In the genomic region with DNA sequence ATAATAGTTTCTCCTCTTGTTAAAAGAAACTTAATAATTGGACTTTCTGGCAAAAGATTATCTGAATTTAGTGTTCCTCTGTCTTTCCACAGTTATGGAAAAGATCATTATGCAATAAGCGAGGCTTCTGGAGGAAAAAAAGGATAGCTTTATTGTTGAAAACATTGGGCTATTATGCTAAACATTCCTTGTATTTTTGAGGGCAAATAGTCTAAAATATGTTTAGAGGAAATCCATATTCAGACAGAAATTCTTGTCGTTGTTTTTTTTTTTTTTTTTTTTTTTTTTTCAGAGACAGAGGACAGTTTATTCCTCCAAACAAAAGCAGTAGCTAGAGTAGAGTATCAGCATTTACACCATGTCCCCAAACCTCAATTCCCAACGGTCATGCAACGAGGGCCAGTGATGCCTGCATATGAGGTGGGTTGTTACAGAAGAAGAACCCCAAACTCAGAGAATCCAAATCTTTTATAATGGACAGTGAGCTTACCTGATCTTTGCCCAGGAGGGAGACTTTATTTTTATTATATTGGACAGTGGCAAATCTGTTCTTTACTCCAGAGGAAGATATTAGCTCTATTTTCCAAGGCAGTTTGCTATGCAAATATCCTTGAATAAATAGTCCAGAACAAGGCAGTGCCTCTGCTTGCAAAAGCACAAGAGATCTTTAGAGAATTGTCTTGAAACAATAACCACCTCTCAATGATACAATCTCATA, we compare ENCODE assay signal across 21 cellular contexts. TPM values are rescaled to one million over a fixed set of nuclear protein-coding genes. Genes with fewer than 3 reads are reported as not detected.
DNase-seq lines count a peak whose midpoint lies in the region; ATAC-seq and TF ChIP-seq lines count a peak whose summit lies in the region.
"Had no signal": no experiment of that assay in that cellular context is flagged by ENCODE, and none has a peak within 500 bp of the region (broad histone marks: within the 10 kb centered on the region; RNA-seq: fewer than 3 reads in every experiment).

No MANE protein-coding gene starts in this region.

- no peaks in the 10 kb centered on the region for H3K9me3 ChIP-seq in tibial nerve
- H3K9me3 ChIP-seq in CD8-positive, alpha-beta memory T cell (ENCODE audit: low read length), result no peaks in the 10 kb centered on the region
- H3K9me3 ChIP-seq: SK-N-SH had no signal

- TF ChIP-seq CTCF in neural crest cell (conservative IDR thresholded peaks at IDR 0.05) (no peak), tibial nerve (IDR thresholded peaks at IDR 0.05) (no peak)

- 29 to 31% methylated on average over 4 of the region's 4 CpGs for WGBS in tibial nerve, 2 donors

- intact Hi-C loops in dendritic cell treated with granulocyte-macrophage colony-stimulating factor and Interleukin-4, amounts not matched to agents 40 ng/mL and 50 ng/mL, for 4 days (cut with micrococcal nuclease), result no loop called here

- peak overlapping the region; percentile 46 to 85 (median 63) for H3K27ac ChIP-seq in tibial nerve
- H3K27ac ChIP-seq in CD8-positive, alpha-beta memory T cell (ENCODE audit: low read depth, low read length), result no peak overlapping the region
- H3K27ac ChIP-seq: GM23248 had no signal

- H3K36me3 ChIP-seq in tibial nerve, result no peaks in the 10 kb centered on the region
- no peaks in the 10 kb centered on the region for H3K36me3 ChIP-seq in CD8-positive, alpha-beta memory T cell (ENCODE audit: insufficient read depth, low read length)

- DNase-seq in NCI-H526 (lab: John Stamatoyannopoulos, UW) (peak; percentile 70 to 79), neural crest cell (ENCODE audit: low read depth, low spot score) (no peak), tibial nerve (ENCODE audit: low spot score in 2 of 2) (no peak)
- no peak for DNase-seq in CD8-positive, alpha-beta memory T cell
- DNase-seq: activated CD4-positive, alpha-beta T cell treated with anti-CD3 and anti-CD28 coated beads for 48 hours; activated naive CD4-positive, alpha-beta T cell treated with Interleukin-2 at 50 U/mL for 16 hours; activated T-cell treated with anti-CD3 and anti-CD28 coated beads, Interleukin-2, amount 50 U/mL, for 4 hours; amniotic stem cell; cortex of kidney; kidney; NCI-H146; NCI-H510A; SK-N-SH; stimulated activated CD4-positive, alpha-beta T cell treated with anti-CD3 and anti-CD28 coated beads, Interleukin-2, amount 100 ng/mL, for 24 hours; T-helper 17 cell had no signal

- no peak for TF ChIP-seq POLR2A in tibial nerve (IDR thresholded peaks at IDR 0.05)

- no peaks in the 10 kb centered on the region for H3K27me3 Mint-ChIP-seq in dendritic cell treated with granulocyte-macrophage colony-stimulating factor and Interleukin-4, amounts not matched to agents 40 ng/mL and 50 ng/mL, for 4 days
- no peaks in the 10 kb centered on the region for H3K27me3 Mint-ChIP-seq in neural crest cell (ENCODE audit: low read depth)
- peaks cover 0 to 1% of the 10 kb centered on the region in 2 donors for H3K27me3 Mint-ChIP-seq in CD8-positive, alpha-beta memory T cell
- H3K27me3 Mint-ChIP-seq: T-helper 17 cell had no signal

- ATAC-seq in HG03025 (IDR thresholded peaks at IDR 0.05; ENCODE audit: low FRiP score, unreplicated experiment), result no peak
- ATAC-seq in GM21619 (IDR thresholded peaks at IDR 0.05; ENCODE audit: unreplicated experiment), result no peak
- ATAC-seq: activated T-cell treated with anti-CD3 and anti-CD28 coated beads, Interleukin-2, amount 50 U/mL, for 4 hours; stimulated activated effector memory CD8-positive, alpha-beta T cell treated with anti-CD3 and anti-CD28 coated beads, Interleukin-12 subunit alpha, Interleukin-12 subunit beta, amount 100 ng/mL, for 72 hours; T-helper 17 cell had no signal

- CTCF ChIA-PET in CD8-positive, alpha-beta memory T cell (lab: Charles Lee), result interaction anchor here (2.6 kb wide), 1 partner anchor 8 kb away, joined by 11 read pairs; no protein-coding TSS in a partner anchor

- H3K4me1 Mint-ChIP-seq in dendritic cell treated with granulocyte-macrophage colony-stimulating factor and Interleukin-4, amounts not matched to agents 40 ng/mL and 50 ng/mL, for 4 days (ENCODE audit: low read depth), result peaks cover 61% of the 10 kb centered on the region
- peaks cover 32% of the 10 kb centered on the region for H3K4me1 Mint-ChIP-seq in neural crest cell
- peaks cover 0 to 8% (median 4%) of the 10 kb centered on the region in 3 donors for H3K4me1 Mint-ChIP-seq in CD8-positive, alpha-beta memory T cell
- H3K4me1 Mint-ChIP-seq: stimulated activated effector memory CD8-positive, alpha-beta T cell treated with anti-CD3 and anti-CD28 coated beads, Interleukin-12 subunit alpha, Interleukin-12 subunit beta, amount 100 ng/mL, for 72 hours had no signal

- no peaks in the 10 kb centered on the region for H3K27me3 ChIP-seq in tibial nerve
- no peaks in the 10 kb centered on the region for H3K27me3 ChIP-seq in CD8-positive, alpha-beta memory T cell (ENCODE audit: insufficient read depth, low read length, poor library complexity, severe bottlenecking)

- no peak overlapping the region for H3K4me3 ChIP-seq in tibial nerve
- no peak overlapping the region for H3K4me3 ChIP-seq in CD8-positive, alpha-beta memory T cell (ENCODE audit: low read length)
- H3K4me3 ChIP-seq: GM23248, smooth muscle cell had no signal

- no peaks in the 10 kb centered on the region for H3K9me3 Mint-ChIP-seq in dendritic cell treated with granulocyte-macrophage colony-stimulating factor and Interleukin-4, amounts not matched to agents 40 ng/mL and 50 ng/mL, for 4 days
- H3K9me3 Mint-ChIP-seq in neural crest cell, result no peaks in the 10 kb centered on the region
- H3K9me3 Mint-ChIP-seq in CD8-positive, alpha-beta memory T cell, result no peaks in the 10 kb centered on the region
- H3K9me3 Mint-ChIP-seq: activated T-cell treated with anti-CD3 and anti-CD28 coated beads, Interleukin-2, amount 50 U/mL, for 4 hours; stimulated activated effector memory CD8-positive, alpha-beta T cell treated with anti-CD3 and anti-CD28 coated beads, Interleukin-12 subunit alpha, Interleukin-12 subunit beta, amount 100 ng/mL, for 72 hours had no signal

- POLR2A ChIA-PET in CD8-positive, alpha-beta memory T cell (lab: Charles Lee), result no interaction called here

- H3K4me1 ChIP-seq in tibial nerve, result peaks cover 0 to 66% (median 2%) of the 10 kb centered on the region in 4 donors
- H3K4me1 ChIP-seq in CD8-positive, alpha-beta memory T cell (ENCODE audit: insufficient read depth, low read length), result no peaks in the 10 kb centered on the region

- TF ChIP-seq EP300 in tibial nerve (IDR thresholded peaks at IDR 0.05), result peak in 1 of 2 donors; percentile 16

- H3K27ac Mint-ChIP-seq in dendritic cell treated with granulocyte-macrophage colony-stimulating factor and Interleukin-4, amounts not matched to agents 40 ng/mL and 50 ng/mL, for 4 days, result peak overlapping the region; percentile 81
- H3K27ac Mint-ChIP-seq in neural crest cell (ENCODE audit: unreplicated experiment), result peak overlapping the region; percentile 1
- peak overlapping the region in 1 of 8 donors; percentile 90 for H3K27ac Mint-ChIP-seq in CD8-positive, alpha-beta memory T cell
- H3K27ac Mint-ChIP-seq: T-helper 17 cell had no signal

- H3K4me3 Mint-ChIP-seq in dendritic cell treated with granulocyte-macrophage colony-stimulating factor and Interleukin-4, amounts not matched to agents 40 ng/mL and 50 ng/mL, for 4 days, result no peak overlapping the region
- H3K4me3 Mint-ChIP-seq in neural crest cell, result peak overlapping the region; percentile 21
- no peak overlapping the region for H3K4me3 Mint-ChIP-seq in CD8-positive, alpha-beta memory T cell
- H3K4me3 Mint-ChIP-seq: activated T-cell treated with anti-CD3 and anti-CD28 coated beads, Interleukin-2, amount 50 U/mL, for 4 hours; stimulated activated effector memory CD8-positive, alpha-beta T cell treated with anti-CD3 and anti-CD28 coated beads, Interleukin-12 subunit alpha, Interleukin-12 subunit beta, amount 100 ng/mL, for 72 hours; T-helper 17 cell had no signal

- H3K36me3 Mint-ChIP-seq in dendritic cell treated with granulocyte-macrophage colony-stimulating factor and Interleukin-4, amounts not matched to agents 40 ng/mL and 50 ng/mL, for 4 days (ENCODE audit: low read depth), result no peaks in the 10 kb centered on the region
- peaks cover 5% of the 10 kb centered on the region for H3K36me3 Mint-ChIP-seq in neural crest cell (ENCODE audit: low read depth)
- peaks cover 0 to 3% (median 0%) of the 10 kb centered on the region in 3 donors for H3K36me3 Mint-ChIP-seq in CD8-positive, alpha-beta memory T cell
- H3K36me3 Mint-ChIP-seq: stimulated activated effector memory CD8-positive, alpha-beta T cell treated with anti-CD3 and anti-CD28 coated beads, Interleukin-12 subunit alpha, Interleukin-12 subunit beta, amount 100 ng/mL, for 72 hours had no signal

RNA-seq across cellular contexts. Expression of a gene that starts 48.4 kb away (rescaled TPM):
- total RNA-seq in neural crest cell (107 and 116 TPM in 2 replicates), tibial nerve (100 to 1,000 TPM in 1 of 4 donors, 10 to 100 TPM in 3; 48.1 to 127 (median 76.7) TPM)
- 10 to 100 TPM; 56.6 to 56.8 TPM for total RNA-seq in CD8-positive, alpha-beta memory T cell
- 34.0 TPM for polyA plus RNA-seq in CD8-positive, alpha-beta memory T cell

Comparison
In these comparisons a context has a peak if more than half of its experiments do, and no peak if none do; other contexts are left out.
1. DNase-seq: peak in NCI-H526 (2 of 2); none in neural crest cell (single experiment), tibial nerve (0 of 2) and CD8-positive, alpha-beta memory T cell (0 of 5).